ENCODE assay signal across 8 cellular contexts in the genomic region with DNA sequence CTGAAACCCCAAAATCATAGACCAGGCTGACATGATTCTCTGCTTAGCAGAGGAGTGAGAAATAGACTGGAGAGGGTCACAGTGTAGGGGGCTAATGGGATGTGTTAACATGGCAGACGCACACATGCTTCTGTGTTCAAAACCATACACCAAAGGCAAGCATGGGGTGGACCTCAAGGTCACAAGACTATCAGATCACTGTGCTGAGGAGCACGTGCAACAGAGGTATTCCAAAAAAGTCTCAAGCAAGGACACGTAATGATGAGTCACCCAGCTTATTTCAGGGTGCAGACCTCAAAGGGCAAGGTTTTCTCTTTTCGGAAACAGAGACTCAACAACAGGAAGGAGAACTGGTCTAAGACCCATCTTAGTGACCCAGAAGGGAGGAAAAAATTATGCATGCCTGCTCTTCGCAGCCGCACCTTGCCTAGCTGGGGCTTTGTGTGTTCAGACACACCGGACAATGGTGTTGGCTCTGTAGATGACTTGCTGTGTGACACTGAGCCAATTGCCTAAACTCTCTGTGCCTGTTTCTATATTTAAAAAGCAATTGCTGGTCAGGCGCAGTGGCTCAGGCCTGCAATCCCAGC. TPM values are rescaled to one million over a fixed set of nuclear protein-coding genes. Genes with fewer than 3 reads are reported as not detected.
DNase-seq lines count a peak whose midpoint lies in the region; ATAC-seq and TF ChIP-seq lines count a peak whose summit lies in the region.

No MANE protein-coding gene starts in this region.

- no peak overlapping the region for H3K4me3 Mint-ChIP-seq in osteocyte (ENCODE audit: unreplicated experiment)

- intact Hi-C loops in stomach (cut with DNase I; ENCODE audit: low total_unique reads), result loop anchor here (5.0 kb wide), 1 partner anchor 167 kb away; no protein-coding TSS in a partner anchor

- no peaks in the 10 kb centered on the region for H3F3A ChIP-seq in SK-N-SH (replicated peaks; ENCODE audit: insufficient read depth)

- no peak overlapping the region for H3K27ac Mint-ChIP-seq in osteocyte (ENCODE audit: unreplicated experiment)

- H3K27me3 ChIP-seq in SK-N-SH (ENCODE audit: insufficient read depth) (peaks cover 2% of the 10 kb centered on the region; the same call in 1 of the 2 replicates), adipocyte (replicated peaks; ENCODE audit: control insufficient read depth, insufficient read depth, low read length) (peaks cover 4% of the 10 kb centered on the region), stomach (no peaks in the 10 kb centered on the region)

- peaks cover 5% of the 10 kb centered on the region for H3K4me1 Mint-ChIP-seq in osteocyte (ENCODE audit: unreplicated experiment)

- WGBS in SK-N-SH (ENCODE audit: low lambda C conversion rate), result 55% methylated on average over 6 of the region's 8 CpGs
- WGBS in stomach, 5 donors, result 66 to 78% (median 73%) methylated on average over 8 of the region's 8 CpGs

- H3K9me3 ChIP-seq in SK-N-SH (no peaks in the 10 kb centered on the region), adipocyte (ENCODE audit: control insufficient read depth, low read length) (no peaks in the 10 kb centered on the region), stomach (no peaks in the 10 kb centered on the region)

- no peak overlapping the region for H3K9ac ChIP-seq in SK-N-SH
- no peak overlapping the region for H3K9ac ChIP-seq in adipocyte (ENCODE audit: low read length)

- H3K27ac ChIP-seq in SK-N-SH (ENCODE audit: low read depth in 2 of 2, low read length in 1 of 2) (no peak overlapping the region), stomach (no peak overlapping the region)

- H3K9me3 Mint-ChIP-seq in osteocyte (ENCODE audit: unreplicated experiment), result no peaks in the 10 kb centered on the region

- DNase-seq in GM03348 (ENCODE audit: low spot score), result peak; percentile 68
- no peak for DNase-seq in SK-N-SH
- peak; percentile 29 for DNase-seq in adipocyte (ENCODE audit: low read depth)
- DNase-seq in stimulated activated CD4-positive, alpha-beta T cell treated with anti-CD3 and anti-CD28 coated beads, TNF-alpha, amount 100 ng/mL, for 1 hour (ENCODE audit: low read depth in 3 of 3, low spot score in 1 of 3), result peak in 2 of 3 donors; percentile 13 to 18
- no peak for DNase-seq in stomach
- no peak for DNase-seq in osteocyte (ENCODE audit: extremely low spot score, unreplicated experiment)
- no peak for DNase-seq in NCI-H524 treated with DMSO at 0.1 percent for 48 hours (lab: John Stamatoyannopoulos, UW)

- no peaks in the 10 kb centered on the region for H4K20me1 ChIP-seq in SK-N-SH (ENCODE audit: insufficient read depth)

- H3K4me2 ChIP-seq in SK-N-SH, result no peak overlapping the region; the same call in 1 of the 2 replicates

- H3K4me1 ChIP-seq in SK-N-SH (ENCODE audit: control insufficient read depth in 1 of 2, insufficient read depth in 2 of 2, low read depth in 1 of 2, low read length in 1 of 2), result peaks cover 5% of the 10 kb centered on the region in 2 experiments; a peak in 1 of 4 replicates
- H3K4me1 ChIP-seq in adipocyte (ENCODE audit: control insufficient read depth, insufficient read depth, low read length), result peaks cover 5% of the 10 kb centered on the region
- peaks cover 0 to 14% (median 4%) of the 10 kb centered on the region in 4 donors for H3K4me1 ChIP-seq in stomach

- TF ChIP-seq RAD21 in SK-N-SH (IDR thresholded peaks at IDR 0.05; ENCODE audit: low read length), result no peak

- TF ChIP-seq EP300 in SK-N-SH (IDR thresholded peaks at IDR 0.05; ENCODE audit: borderline replicate concordance in 1 of 2, low read depth in 1 of 2, low read length in 1 of 2) (no peak), stomach (IDR thresholded peaks at IDR 0.05) (no peak)

- H3K36me3 ChIP-seq in SK-N-SH (replicated peaks in 1 of 2; ENCODE audit: control insufficient read depth in 1 of 2, insufficient read depth in 2 of 2, low read length in 1 of 2) (no peaks in the 10 kb centered on the region), adipocyte (ENCODE audit: control insufficient read depth, insufficient read depth, low read length, severe bottlenecking) (no peaks in the 10 kb centered on the region), stomach (no peaks in the 10 kb centered on the region)

- POLR2A ChIA-PET in SK-N-SH (lab: Yijun Ruan, JAX), result no interaction called here

- no peaks in the 10 kb centered on the region for H3K36me3 Mint-ChIP-seq in osteocyte (ENCODE audit: unreplicated experiment)

- H3K4me3 ChIP-seq in SK-N-SH (ENCODE audit: low read depth in 2 of 2, low read length in 1 of 2), result no peak overlapping the region
- no peak overlapping the region for H3K4me3 ChIP-seq in adipocyte (ENCODE audit: low read length)
- H3K4me3 ChIP-seq in stomach, result no peak overlapping the region

- CTCF ChIA-PET in SK-N-SH (lab: Yijun Ruan, JAX), result interaction anchor here (0.7 to 1.4 kb wide), 8 partner anchors 10 to 178 kb away, joined by 3 to 7 read pairs (median 4); no protein-coding TSS in a partner anchor

- no peak overlapping the region for H2AFZ ChIP-seq in SK-N-SH (ENCODE audit: low read depth)

- H3K9me2 ChIP-seq in SK-N-SH, result no peaks in the 10 kb centered on the region

- no peak for TF ChIP-seq POLR2A in stomach (IDR thresholded peaks at IDR 0.05)

- TF ChIP-seq CTCF in SK-N-SH (IDR thresholded peaks at IDR 0.05) (no peak), stomach (IDR thresholded peaks at IDR 0.05) (no peak), osteocyte (IDR thresholded peaks at IDR 0.05) (no peak)

- H3K27me3 Mint-ChIP-seq in osteocyte (ENCODE audit: unreplicated experiment), result no peaks in the 10 kb centered on the region

- peak; percentile 57 for ATAC-seq in HG02610 (IDR thresholded peaks at IDR 0.05; ENCODE audit: unreplicated experiment)

- no peaks in the 10 kb centered on the region for H3K79me2 ChIP-seq in SK-N-SH (ENCODE audit: insufficient read depth)

TF ChIP-seq in SK-N-SH, 30 proteins besides CTCF, POLR2A, EP300 and RAD21:
- TF ChIP-seq JUND (IDR thresholded peaks at IDR 0.05) (peak; percentile 51), POLR2AphosphoS5 (IDR thresholded peaks at IDR 0.05; ENCODE audit: low read depth, low read length) (no peak), TCF12 (IDR thresholded peaks at IDR 0.05) (peak; percentile 7; the same call in 1 of the 2 replicates), FOSL2 (IDR thresholded peaks at IDR 0.05; ENCODE audit: borderline replicate concordance, low read depth) (peak; percentile 63; the same call in 1 of the 2 replicates), SIN3A (IDR thresholded peaks at IDR 0.05; ENCODE audit: borderline replicate concordance, low read depth, low read length) (no peak), TAF1 (IDR thresholded peaks at IDR 0.05; ENCODE audit: borderline replicate concordance, low read depth, low read length) (no peak), FOXJ3 (CRISPR knock-in tag; IDR thresholded peaks at IDR 0.05) (no peak)
- TF ChIP-seq, protein P1, sequence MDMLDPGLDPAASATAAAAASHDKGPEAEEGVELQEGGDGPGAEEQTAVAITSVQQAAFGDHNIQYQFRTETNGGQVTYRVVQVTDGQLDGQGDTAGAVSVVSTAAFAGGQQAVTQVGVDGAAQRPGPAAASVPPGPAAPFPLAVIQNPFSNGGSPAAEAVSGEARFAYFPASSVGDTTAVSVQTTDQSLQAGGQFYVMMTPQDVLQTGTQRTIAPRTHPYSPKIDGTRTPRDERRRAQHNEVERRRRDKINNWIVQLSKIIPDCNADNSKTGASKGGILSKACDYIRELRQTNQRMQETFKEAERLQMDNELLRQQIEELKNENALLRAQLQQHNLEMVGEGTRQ (IDR thresholded peaks at IDR 0.05; ENCODE audit: borderline replicate concordance, low read depth, low read length), result no peak
- TF ChIP-seq, protein P2, sequence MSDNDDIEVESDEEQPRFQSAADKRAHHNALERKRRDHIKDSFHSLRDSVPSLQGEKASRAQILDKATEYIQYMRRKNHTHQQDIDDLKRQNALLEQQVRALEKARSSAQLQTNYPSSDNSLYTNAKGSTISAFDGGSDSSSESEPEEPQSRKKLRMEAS (IDR thresholded peaks at IDR 0.05; ENCODE audit: low read depth), result peak; percentile 81

RNA-seq across cellular contexts. Expression of a gene that starts 20.3 kb away (rescaled TPM):
- polyA plus RNA-seq in SK-N-SH (2012; rRNA removed) (2.7 and 4.6 TPM in 2 replicates), stomach (1 to 10 TPM; 2.4 to 8.5 (median 5.5) TPM)
- 1.2 and 2.0 TPM in 2 replicates for polyA plus RNA-seq in SK-N-SH (2012; cell fraction: cytosol; rRNA removed)
- polyA plus RNA-seq in SK-N-SH (2012; cell fraction: nucleus; rRNA removed), result 23.9 and 28.5 TPM in 2 replicates
- total RNA-seq in stomach (10 to 100 TPM in 2 of 5 donors, 1 to 10 TPM in 3; 2.3 to 70.1 (median 4.1) TPM), osteocyte (11.0 and 12.0 TPM in 2 replicates)

Comparison
In these comparisons a context has a peak if more than half of its experiments do, and no peak if none do; other contexts are left out.
1. DNase-seq: peak in GM03348 (single experiment), adipocyte (single experiment) and stimulated activated CD4-positive, alpha-beta T cell treated with anti-CD3 and anti-CD28 coated beads, TNF-alpha, amount 100 ng/mL, for 1 hour (2 of 3); none in SK-N-SH (single experiment), stomach (single experiment), osteocyte (single experiment) and NCI-H524 treated with DMSO at 0.1 percent for 48 hours (single experiment).